In genomic region chr16:3645504-3646347, GRCh38 we compare ENCODE assay signal across 9 cellular contexts. TPM values are rescaled to one million over a fixed set of nuclear protein-coding genes. Genes with fewer than 3 reads are reported as not detected.
DNase-seq lines count a peak whose midpoint lies in the region; ATAC-seq and TF ChIP-seq lines count a peak whose summit lies in the region.
"Had no signal": no experiment of that assay in that cellular context is flagged by ENCODE, and none has a peak within 500 bp of the region (broad histone marks: within the 10 kb centered on the region; RNA-seq: fewer than 3 reads in every experiment).

No MANE protein-coding gene starts in this region.

- H3K36me3 ChIP-seq in mammary epithelial cell (ENCODE audit: insufficient read depth, low read length) (no peaks in the 10 kb centered on the region), mesodermal cell (ENCODE audit: control insufficient read depth, insufficient read depth, low read length) (peaks cover 7% of the 10 kb centered on the region), right atrium auricular region (peaks cover under 1% of the 10 kb centered on the region)

- peak overlapping the region; percentile 23 for H3K27ac Mint-ChIP-seq in MCF 10A (ENCODE audit: low read depth, unreplicated experiment)

- POLR2A ChIA-PET in MCF 10A (lab: Yijun Ruan, JAX), result no interaction called here

- BruUV-seq in MCF 10A (replicated peaks; lab: Mats Ljungman, UMichigan), result no TSS peak
- no TSS peak for BruUV-seq in mammary epithelial cell (replicated peaks; lab: Mats Ljungman, UMichigan)

- H3K9me3 Mint-ChIP-seq in MCF 10A (ENCODE audit: unreplicated experiment), result no peaks in the 10 kb centered on the region
- H3K9me3 Mint-ChIP-seq: CD8-positive, alpha-beta memory T cell had no signal

- no peak overlapping the region for H3K9ac ChIP-seq in mammary epithelial cell (ENCODE audit: insufficient read depth, low read length)

- H3K4me2 ChIP-seq in mammary epithelial cell (ENCODE audit: insufficient read depth, low read depth, low read length), result no peak overlapping the region

- dilution Hi-C loops in mammary epithelial cell (cut with HindIII; ENCODE audit: low sequenced_read_pairs), result loop anchor here (5.0 to 10.0 kb wide), 2 partner anchors 38 to 229 kb away; no protein-coding TSS in a partner anchor

- no peak overlapping the region for H3K27ac ChIP-seq in mammary epithelial cell (ENCODE audit: insufficient read depth, low read depth, low read length)
- H3K27ac ChIP-seq in mesodermal cell (ENCODE audit: low read depth, low read length, severe bottlenecking), result peak overlapping the region; percentile 62
- no peak overlapping the region for H3K27ac ChIP-seq in right atrium auricular region

- intact Hi-C loops in MCF 10A (cut with micrococcal nuclease), result no loop called here
- intact Hi-C loops in mammary epithelial cell (cut with micrococcal nuclease), result no loop called here

- H3K4me3 Mint-ChIP-seq in MCF 10A (ENCODE audit: unreplicated experiment), result no peak overlapping the region
- H3K4me3 Mint-ChIP-seq: CD8-positive, alpha-beta memory T cell had no signal

- no peaks in the 10 kb centered on the region for H3K27me3 Mint-ChIP-seq in MCF 10A (ENCODE audit: insufficient read depth, unreplicated experiment)
- H3K27me3 Mint-ChIP-seq: CD8-positive, alpha-beta memory T cell had no signal

- no peak overlapping the region for H2AFZ ChIP-seq in mammary epithelial cell (ENCODE audit: low read depth, low read length)

- H3K4me1 ChIP-seq in mammary epithelial cell (ENCODE audit: insufficient read depth, low read length) (peaks cover 12% of the 10 kb centered on the region), mesodermal cell (ENCODE audit: control insufficient read depth, insufficient read depth, low read length, poor library complexity, severe bottlenecking) (peaks cover 33% of the 10 kb centered on the region), right atrium auricular region (peaks cover 0 to 10% of the 10 kb centered on the region in 2 donors)

- H3K27me3 ChIP-seq in mammary epithelial cell (ENCODE audit: insufficient read depth, low read length) (no peaks in the 10 kb centered on the region), right atrium auricular region (no peaks in the 10 kb centered on the region)

- peaks cover 13% of the 10 kb centered on the region for H3K4me1 Mint-ChIP-seq in MCF 10A (ENCODE audit: insufficient read depth, unreplicated experiment)
- H3K4me1 Mint-ChIP-seq: CD8-positive, alpha-beta memory T cell had no signal

- no peaks in the 10 kb centered on the region for H3K9me3 ChIP-seq in mammary epithelial cell (replicated peaks; ENCODE audit: insufficient read depth, low read length)
- H3K9me3 ChIP-seq in mesodermal cell (ENCODE audit: control insufficient read depth, low read length), result no peaks in the 10 kb centered on the region
- H3K9me3 ChIP-seq in right atrium auricular region, result no peaks in the 10 kb centered on the region

- H4K20me1 ChIP-seq in mammary epithelial cell (ENCODE audit: insufficient read depth, low read length), result no peaks in the 10 kb centered on the region

- in situ Hi-C loops in mammary epithelial cell (cut with MboI; ENCODE audit: low sequenced_read_pairs in 2 of 2), result no loop called here

- H3K4me3 ChIP-seq in mammary epithelial cell (replicated peaks in 1 of 3; ENCODE audit: insufficient read depth in 1 of 3, low read depth in 2 of 3, low read length in 3 of 3) (no peak overlapping the region), mesodermal cell (ENCODE audit: extremely low read depth, insufficient read depth, low read length, poor library complexity, severe bottlenecking) (no peak overlapping the region), right atrium auricular region (no peak overlapping the region)

- no peak for ATAC-seq in GM21576 (IDR thresholded peaks at IDR 0.05; ENCODE audit: unreplicated experiment)
- ATAC-seq in HG02763 (IDR thresholded peaks at IDR 0.05; ENCODE audit: unreplicated experiment), result no peak

- TF ChIP-seq CTCF in MCF 10A (IDR thresholded peaks at IDR 0.05; ENCODE audit: unreplicated experiment) (no peak), mammary epithelial cell (conservative IDR thresholded peaks at IDR 0.05 in 1 of 2, IDR thresholded peaks at IDR 0.05 in 1 of 2; ENCODE audit: extremely low read depth in 1 of 2, insufficient read depth in 1 of 2, low read depth in 1 of 2, low read length in 2 of 2) (no peak), right atrium auricular region (IDR thresholded peaks at IDR 0.05) (no peak)

- H3K36me3 Mint-ChIP-seq in MCF 10A (ENCODE audit: insufficient read depth, unreplicated experiment), result no peaks in the 10 kb centered on the region

- CTCF ChIA-PET in MCF 10A (lab: Yijun Ruan, JAX) (no interaction called here), mammary epithelial cell (lab: Charles Lee; ENCODE audit: low non-redundant PET) (no interaction called here)

- no peaks in the 10 kb centered on the region for H3K79me2 ChIP-seq in mammary epithelial cell (ENCODE audit: insufficient read depth, low read length)

- WGBS in mammary epithelial cell (ENCODE audit: low coverage, missing lambda C conversion rate), result 90% methylated on average over 18 of the region's 19 CpGs
- whole genome bisulfite sequencing in mesodermal cell (ENCODE audit: insufficient coverage in 2 of 2), 2 experiments, result 51 to 61% methylated on average over 13 of the region's 19 CpGs

- DNase-seq in MCF 10A (ENCODE audit: unreplicated experiment), result no peak
- no peak for DNase-seq in mammary epithelial cell
- peak; percentile 91 for DNase-seq in astrocyte of the hippocampus (ENCODE audit: low read depth, low spot score)
- peak; percentile 36 for DNase-seq in ureter (ENCODE audit: low spot score)
- no peak for DNase-seq in right atrium auricular region (ENCODE audit: low spot score)
- DNase-seq: CD8-positive, alpha-beta memory T cell had no signal

RNA-seq across cellular contexts. Expression of gene DNASE1, which starts 8.8 kb away (rescaled TPM):
- total RNA-seq in MCF 10A (2022), result 11.4 and 18.4 TPM in 2 replicates
- total RNA-seq in mammary epithelial cell, result 10 to 100 TPM; 11.1 to 13.8 TPM
- polyA plus RNA-seq in mammary epithelial cell, result 4.0 TPM
- polyA minus RNA-seq in mammary epithelial cell, result not detected
- polyA plus RNA-seq in mesodermal cell (2013, experiment 1 of 2), result 15.8 TPM
- polyA plus RNA-seq in mesodermal cell (2013, experiment 2 of 2), result 12.0 TPM
- 18.0 TPM for total RNA-seq in ureter
- total RNA-seq in right atrium auricular region, result 1 to 10 TPM; 2.7 to 6.7 TPM

RNA-seq across cellular contexts. Expression of gene SLX4, which starts 34.3 kb away (rescaled TPM):
- total RNA-seq in MCF 10A (2022) (5.9 and 6.7 TPM in 2 replicates), mammary epithelial cell (1 to 10 TPM; 6.2 to 8.7 TPM), ureter (5.8 TPM), right atrium auricular region (1 to 10 TPM; 1.9 to 2.4 TPM)
- 1.2 TPM for polyA plus RNA-seq in mammary epithelial cell
- 4.3 TPM for polyA minus RNA-seq in mammary epithelial cell
- 6.3 TPM for polyA plus RNA-seq in mesodermal cell (2013, experiment 1 of 2)
- 5.1 TPM for polyA plus RNA-seq in mesodermal cell (2013, experiment 2 of 2)

Comparison
In these comparisons a context has a peak if more than half of its experiments do, and no peak if none do; other contexts are left out.
1. DNase-seq: peak in astrocyte of the hippocampus (single experiment) and ureter (single experiment); none in MCF 10A (single experiment), mammary epithelial cell (single experiment) and right atrium auricular region (single experiment).